In the genomic region with DNA sequence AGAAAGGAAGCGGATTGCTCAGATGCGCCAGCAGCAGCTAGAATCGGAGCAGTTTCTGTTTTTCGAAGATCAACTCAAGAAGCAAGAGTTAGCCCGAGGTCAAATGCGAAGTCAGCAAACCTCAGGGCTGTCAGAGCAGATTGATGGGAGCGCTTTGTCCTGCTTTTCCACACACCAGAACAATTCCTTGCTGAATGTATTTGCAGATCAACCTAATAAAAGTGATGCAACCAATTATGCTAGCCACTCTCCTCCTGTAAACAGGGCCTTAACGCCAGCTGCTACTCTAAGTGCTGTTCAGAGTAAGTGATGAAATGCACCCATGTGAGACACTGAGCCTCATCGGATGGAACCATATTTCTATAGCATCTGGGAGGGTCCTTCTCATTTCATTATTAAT, we compare ENCODE assay signal across 1 cellular context.
A peak's percentile ranks its signal among the peaks of the same experiment; 100 is the strongest.
TF ChIP-seq lines count a peak whose summit lies in the region.

No MANE protein-coding gene starts in this region.

TF ChIP-seq in K562, 482 proteins besides CTCF, POLR2A, EP300 and RAD21:
- TF ChIP-seq MAFG (tag; conservative IDR thresholded peaks at IDR 0.05) (0 out of 2 replicates have a peak, but pooled peaks have one; percentile 15), NFATC3 (IDR thresholded peaks at IDR 0.05) (no peak), ZNF316 (IDR thresholded peaks at IDR 0.05) (peak; percentile 26; the same call in 1 of the 2 replicates)
